ENCODE assay signal across 6 cellular contexts in genomic region chr1:109499661-109500536, GRCh38.
DNase-seq lines count a peak whose midpoint lies in the region; ATAC-seq lines count a peak whose summit lies in the region.

No MANE protein-coding gene starts in this region.

- DNase-seq in DMS79 (lab: John Stamatoyannopoulos, UW) (peak; percentile 36), NCI-H2227 treated with DMSO at 0.1 percent for 48 hours (lab: John Stamatoyannopoulos, UW) (peak; percentile 87), midbrain (lab: John Stamatoyannopoulos, UW) (peak; percentile 6)

- H3K36me3 Mint-ChIP-seq in activated naive CD8-positive, alpha-beta T cell = no peaks in the 10 kb centered on the region

- H3K27me3 Mint-ChIP-seq in activated naive CD8-positive, alpha-beta T cell = no peaks in the 10 kb centered on the region

- H3K27ac Mint-ChIP-seq in activated naive CD8-positive, alpha-beta T cell = peak overlapping the region; percentile 86

- H3K9me3 Mint-ChIP-seq in activated naive CD8-positive, alpha-beta T cell (ENCODE audit: low read depth) = no peaks in the 10 kb centered on the region

- H3K4me1 Mint-ChIP-seq in activated naive CD8-positive, alpha-beta T cell (ENCODE audit: low read depth) = peaks cover 96% of the 10 kb centered on the region

- ATAC-seq in HG03045 (IDR thresholded peaks at IDR 0.05; ENCODE audit: unreplicated experiment) (no peak), GM18517 (IDR thresholded peaks at IDR 0.05; ENCODE audit: unreplicated experiment) (no peak)

- peak overlapping the region; percentile 54 for H3K4me3 Mint-ChIP-seq in activated naive CD8-positive, alpha-beta T cell

Comparison
In these comparisons a context has a peak if more than half of its experiments do, and no peak if none do; other contexts are left out.
1. DNase-seq: peak in every context shown above with its lines; median percentile 87 in NCI-H2227 treated with DMSO at 0.1 percent for 48 hours; 36 in DMS79; 6 in midbrain.